10 cellular contexts compared by ENCODE assay signal in genomic region chr7:30750574-30751256, GRCh38.
A peak's percentile ranks its signal among the peaks of the same experiment; 100 is the strongest.
DNase-seq lines count a peak whose midpoint lies in the region; ATAC-seq and TF ChIP-seq lines count a peak whose summit lies in the region.
"Had no signal": no experiment of that assay in that cellular context is flagged by ENCODE, and none has a peak within 500 bp of the region (broad histone marks: within the 10 kb centered on the region; RNA-seq: fewer than 3 reads in every experiment).

No MANE protein-coding gene starts in this region.

- TF ChIP-seq CTCF in fibroblast of mammary gland (conservative IDR thresholded peaks at IDR 0.05; ENCODE audit: control insufficient read depth, insufficient read depth, low read depth, low read length) (no peak), nephron (IDR thresholded peaks at IDR 0.05; ENCODE audit: unreplicated experiment in 3 of 3) (no peak)

- H3K27me3 ChIP-seq in ACC112 (ENCODE audit: insufficient read depth, low read length): no peaks in the 10 kb centered on the region

- peaks cover 9% of the 10 kb centered on the region for H3K27me3 Mint-ChIP-seq in nephron (ENCODE audit: low read depth)
- H3K27me3 Mint-ChIP-seq: CD4-positive, CD25-positive, alpha-beta regulatory T cell had no signal

- peaks cover 10% of the 10 kb centered on the region for H3K36me3 Mint-ChIP-seq in nephron (ENCODE audit: low read depth)
- H3K36me3 Mint-ChIP-seq: CD4-positive, CD25-positive, alpha-beta regulatory T cell had no signal

- H3K4me1 Mint-ChIP-seq in nephron: peaks cover 63% of the 10 kb centered on the region
- H3K4me1 Mint-ChIP-seq: CD4-positive, CD25-positive, alpha-beta regulatory T cell had no signal

- H3K4me3 Mint-ChIP-seq in nephron: peak overlapping the region in 1 of 3 experiments; percentile 24
- H3K4me3 Mint-ChIP-seq: CD4-positive, CD25-positive, alpha-beta regulatory T cell had no signal

- peak overlapping the region in 2 of 3 experiments; percentile 88 to 92 for H3K27ac Mint-ChIP-seq in nephron
- H3K27ac Mint-ChIP-seq: CD4-positive, CD25-positive, alpha-beta regulatory T cell had no signal

- H2AFZ ChIP-seq in ACC112 (ENCODE audit: low read length, unreplicated experiment): peak overlapping the region; percentile 48

- H3K4me3 ChIP-seq in ACC112 (ENCODE audit: low read depth, low read length): no peak overlapping the region
- H3K4me3 ChIP-seq in fibroblast of mammary gland (ENCODE audit: control insufficient read depth, low read depth, low read length): no peak overlapping the region

- H3K36me3 ChIP-seq in ACC112 (ENCODE audit: insufficient read depth, low read length): no peaks in the 10 kb centered on the region

- ATAC-seq in HG03432 (IDR thresholded peaks at IDR 0.05; ENCODE audit: unreplicated experiment) (no peak), HG03280 (IDR thresholded peaks at IDR 0.05; ENCODE audit: unreplicated experiment) (no peak), GM21390 (IDR thresholded peaks at IDR 0.05; ENCODE audit: unreplicated experiment) (no peak)

- peaks cover 15% of the 10 kb centered on the region for H3K9me3 Mint-ChIP-seq in nephron
- H3K9me3 Mint-ChIP-seq: CD4-positive, CD25-positive, alpha-beta regulatory T cell had no signal

- peak overlapping the region; percentile 55 for H3K27ac ChIP-seq in ACC112 (ENCODE audit: low read depth, low read length)

- peak; percentile 29 for DNase-seq in NCI-H510A (lab: John Stamatoyannopoulos, UW)
- peak; percentile 95 for DNase-seq in fibroblast of mammary gland (ENCODE audit: low read depth)
- no peak for DNase-seq in NCI-H524 treated with DMSO at 0.1 percent for 48 hours (lab: John Stamatoyannopoulos, UW)
- DNase-seq: activated CD4-positive, CD25-positive, alpha-beta regulatory T cell treated with anti-CD3 and anti-CD28 coated beads, Interleukin-2, amount 50 U/mL, for 72 hours; CD4-positive, CD25-positive, alpha-beta regulatory T cell had no signal

- peaks cover 23% of the 10 kb centered on the region for H3K4me1 ChIP-seq in ACC112 (ENCODE audit: control insufficient read depth, insufficient read depth, low read length, unreplicated experiment)

- H3K79me2 ChIP-seq in ACC112 (ENCODE audit: control insufficient read depth, insufficient read depth, low read length, unreplicated experiment): no peaks in the 10 kb centered on the region
